22 cellular contexts compared by ENCODE assay signal in the genomic region with DNA sequence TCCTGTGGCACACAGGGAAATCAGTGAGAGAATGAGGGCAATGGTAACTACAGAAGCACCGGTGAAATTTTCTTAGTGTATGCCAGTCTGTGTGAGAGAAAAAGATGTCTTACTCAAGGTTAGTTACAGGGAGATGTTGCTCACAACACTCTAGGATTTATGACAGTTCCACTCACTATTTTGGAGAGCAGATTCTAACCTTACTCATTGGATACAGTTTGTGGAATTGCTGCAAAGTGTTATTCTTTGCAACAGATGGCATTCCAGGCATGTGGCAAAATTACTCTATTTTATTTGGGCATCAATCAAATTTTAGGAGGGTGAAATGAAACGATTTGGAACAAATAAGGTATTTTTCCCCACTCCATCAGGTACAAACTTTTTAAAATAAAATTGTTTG.
"Had no signal": no experiment of that assay in that cellular context is flagged by ENCODE, and none has a peak within 500 bp of the region (broad histone marks: within the 10 kb centered on the region; RNA-seq: fewer than 3 reads in every experiment).

No MANE protein-coding gene starts in this region.

- ATAC-seq: gastrocnemius medialis; left lung; naive thymus-derived CD4-positive, alpha-beta T cell; sciatic nerve; stimulated activated memory B cell treated with anti-CD40 and anti-IgM and Interleukin-4, amounts not matched to agents 10 μg/mL and 1 μg/mL and 100 μg/mL, for 72 hours; stimulated activated naive CD8-positive, alpha-beta T cell treated with anti-CD3 and anti-CD28 coated beads, Interleukin-15, Interleukin-2, amounts not matched to agents 100 U/mL and 50 U/mL, for 24 hours had no signal

- H3K27me3 Mint-ChIP-seq: stimulated activated memory B cell treated with anti-CD40 and anti-IgM and Interleukin-4, amounts not matched to agents 10 μg/mL and 1 μg/mL and 100 μg/mL, for 72 hours; type B pancreatic cell had no signal

- FAIRE-seq: colon, keratinocyte had no signal

- H3K36me3 Mint-ChIP-seq: naive thymus-derived CD4-positive, alpha-beta T cell; stimulated activated memory B cell treated with anti-CD40 and anti-IgM and Interleukin-4, amounts not matched to agents 10 μg/mL and 1 μg/mL and 100 μg/mL, for 72 hours; type B pancreatic cell had no signal

- DNase-seq: dorsolateral prefrontal cortex; effector CD4-positive, alpha-beta T cell; gastrocnemius medialis; head of caudate nucleus; left cardiac atrium; left lung; mesendoderm; midbrain; naive thymus-derived CD4-positive, alpha-beta T cell; nucleus accumbens; spleen; stimulated activated CD4-positive, alpha-beta T cell treated with anti-CD3 and anti-CD28 coated beads, Interleukin-4, amount 100 ng/mL, for 4 hours; stimulated activated naive CD8-positive, alpha-beta T cell treated with anti-CD3 and anti-CD28 coated beads, Interleukin-15, Interleukin-2, amounts not matched to agents 100 U/mL and 50 U/mL, for 24 hours; substantia nigra; testis; tibial artery had no signal

- H3K4me3 Mint-ChIP-seq: naive thymus-derived CD4-positive, alpha-beta T cell; nephron; stimulated activated memory B cell treated with anti-CD40 and anti-IgM and Interleukin-4, amounts not matched to agents 10 μg/mL and 1 μg/mL and 100 μg/mL, for 72 hours; type B pancreatic cell had no signal

- H3K27ac Mint-ChIP-seq: naive thymus-derived CD4-positive, alpha-beta T cell; nephron; stimulated activated memory B cell treated with anti-CD40 and anti-IgM and Interleukin-4, amounts not matched to agents 10 μg/mL and 1 μg/mL and 100 μg/mL, for 72 hours; type B pancreatic cell had no signal

- H3K4me1 Mint-ChIP-seq: naive thymus-derived CD4-positive, alpha-beta T cell; nephron; stimulated activated memory B cell treated with anti-CD40 and anti-IgM and Interleukin-4, amounts not matched to agents 10 μg/mL and 1 μg/mL and 100 μg/mL, for 72 hours had no signal
